In genomic region chr2:229270551-229271410, GRCh38 we compare ENCODE assay signal across 8 cellular contexts. TPM values are rescaled to one million over a fixed set of nuclear protein-coding genes. Genes with fewer than 3 reads are reported as not detected.
DNase-seq lines count a peak whose midpoint lies in the region; ATAC-seq, FAIRE-seq and TF ChIP-seq lines count a peak whose summit lies in the region.

Gene PID1, minus strand, starts transcription at chr2:229271287. Its CDS starts 244 bp downstream, at chr2:229271043.

- no peak within 1 kb of the TSS for H3K4ac ChIP-seq in mesendoderm (ENCODE audit: low read depth, low read length)

- WGBS in mesendoderm (ENCODE audit: extremely low coverage, insufficient coverage, low lambda C conversion rate) = no CpG with 5 or more reads among the region's 68 CpGs

- FAIRE-seq in urothelium cell line (lab: Jason Lieb, UNC) = no peak
- no peak for FAIRE-seq in D721Med (lab: Jason Lieb, UNC)

- H3K36me3 ChIP-seq in duodenal mucosa (ENCODE audit: control insufficient read depth in 1 of 2, insufficient read depth in 2 of 2, low read length in 2 of 2) (no peaks in the 10 kb centered on the region), mesendoderm (ENCODE audit: control insufficient read depth, insufficient read depth, low read length) (no peaks in the 10 kb centered on the region)

- H4K5ac ChIP-seq in mesendoderm (ENCODE audit: low read length) = no peak within 1 kb of the TSS

- no peaks in the 10 kb centered on the region for H3K79me1 ChIP-seq in mesendoderm (ENCODE audit: low read length)

- H3K27me3 ChIP-seq in duodenal mucosa (ENCODE audit: control insufficient read depth in 1 of 2, insufficient read depth in 2 of 2, low read length in 2 of 2) (no peaks in the 10 kb centered on the region), mesendoderm (ENCODE audit: insufficient read depth, low read length, poor library complexity) (no peaks in the 10 kb centered on the region)

- TF ChIP-seq CTCF in AG10803 (conservative IDR thresholded peaks at IDR 0.05; ENCODE audit: low read length) (no peak), D721Med (IDR thresholded peaks at IDR 0.05; ENCODE audit: insufficient read depth, missing control alignments) (no peak)

- no peak within 1 kb of the TSS for H4K8ac ChIP-seq in mesendoderm (ENCODE audit: low read depth, low read length)

- H3K9ac ChIP-seq in duodenal mucosa (ENCODE audit: low read depth in 1 of 2, low read length in 2 of 2) (peak within 1 kb of the TSS; percentile 40 to 48), mesendoderm (ENCODE audit: low read length) (peak within 1 kb of the TSS; percentile 72)

- peak within 1 kb of the TSS; percentile 79 for H3K4me3 ChIP-seq in AG10803 (ENCODE audit: low read length)
- peak within 1 kb of the TSS; percentile 63 to 73 for H3K4me3 ChIP-seq in duodenal mucosa (ENCODE audit: low read depth in 1 of 2, low read length in 2 of 2)
- peak within 1 kb of the TSS; percentile 35 for H3K4me3 ChIP-seq in mesendoderm (ENCODE audit: low read length)

- no peak within 1 kb of the TSS for H2BK5ac ChIP-seq in mesendoderm (ENCODE audit: low read length)

- no peaks in the 10 kb centered on the region for H3K9me3 ChIP-seq in duodenal mucosa (ENCODE audit: control insufficient read depth in 1 of 2, low read length in 2 of 2)

- H3K4me1 ChIP-seq in duodenal mucosa (ENCODE audit: control insufficient read depth in 1 of 2, insufficient read depth in 2 of 2, low read length in 2 of 2) = peaks cover 5 to 11% of the 10 kb centered on the region in 2 donors
- no peaks in the 10 kb centered on the region for H3K4me1 ChIP-seq in mesendoderm (ENCODE audit: control insufficient read depth, low read depth, low read length)

- H3K79me2 ChIP-seq in mesendoderm (ENCODE audit: control insufficient read depth, insufficient read depth, low read length) = no peaks in the 10 kb centered on the region

- no peak within 1 kb of the TSS for H2AK5ac ChIP-seq in mesendoderm (ENCODE audit: low read length)

- H3K27ac ChIP-seq in duodenal mucosa (ENCODE audit: low read depth, low read length) (no peak within 1 kb of the TSS), mesendoderm (ENCODE audit: low read depth, low read length) (no peak within 1 kb of the TSS)

- H3K4me2 ChIP-seq in mesendoderm (ENCODE audit: low read length) = peak within 1 kb of the TSS; percentile 59

- no peak within 1 kb of the TSS for H2BK120ac ChIP-seq in mesendoderm (ENCODE audit: low read depth, low read length)

- peak within 1 kb of the TSS; percentile 87 for H3K56ac ChIP-seq in mesendoderm (ENCODE audit: low read length)

- peak within 1 kb of the TSS; percentile 42 for H3K18ac ChIP-seq in mesendoderm (ENCODE audit: low read length)

- H2BK15ac ChIP-seq in mesendoderm (replicated peaks; ENCODE audit: low read depth) = no peak within 1 kb of the TSS

- no peak within 1 kb of the TSS for H3K23ac ChIP-seq in mesendoderm (ENCODE audit: low read length)

- peak; percentile 79 for DNase-seq in AG10803 (ENCODE audit: low read depth)
- DNase-seq in NCI-H1105 treated with DMSO at 0.1 percent for 48 hours (lab: John Stamatoyannopoulos, UW) = peak; percentile 38
- DNase-seq in mesendoderm = peak; percentile 51
- DNase-seq in urothelium cell line (ENCODE audit: low spot score) = peak; percentile 85
- no peak for DNase-seq in D721Med (ENCODE audit: insufficient read length, low spot score)

- ATAC-seq in HG02571 (IDR thresholded peaks at IDR 0.05; ENCODE audit: unreplicated experiment) (no peak), HG03159 (IDR thresholded peaks at IDR 0.05; ENCODE audit: unreplicated experiment) (no peak)

RNA-seq across cellular contexts. Expression of gene PID1, which starts in this region (rescaled TPM):
- 1.9 TPM for polyA plus RNA-seq in mesendoderm (2013, experiment 1 of 2)
- 2.1 TPM for polyA plus RNA-seq in mesendoderm (2013, experiment 2 of 2)
